13 cellular contexts compared by ENCODE assay signal in the genomic region with DNA sequence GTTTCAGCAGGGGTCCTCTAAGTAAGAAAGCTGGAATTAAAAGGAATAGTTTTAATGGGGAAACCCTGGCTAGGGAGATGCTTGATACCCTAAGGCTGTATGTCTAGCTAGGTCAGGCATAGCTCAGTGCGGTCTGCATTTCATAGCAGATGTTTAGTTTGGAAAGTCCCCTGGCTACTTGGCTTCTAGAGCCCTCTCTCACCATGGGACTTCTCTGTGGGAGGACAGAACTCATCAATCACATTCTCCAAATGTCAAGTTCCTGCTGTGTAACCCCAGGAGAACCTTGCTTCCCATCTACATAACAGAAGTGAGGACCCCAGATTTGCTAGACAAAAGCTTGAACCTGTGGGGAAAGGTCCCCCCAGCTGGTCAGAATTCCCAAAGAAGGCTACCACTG. TPM values are rescaled to one million over a fixed set of nuclear protein-coding genes. Genes with fewer than 3 reads are reported as not detected.
DNase-seq lines count a peak whose midpoint lies in the region; ATAC-seq lines count a peak whose summit lies in the region.
"Had no signal": no experiment of that assay in that cellular context is flagged by ENCODE, and none has a peak within 500 bp of the region (broad histone marks: within the 10 kb centered on the region; RNA-seq: fewer than 3 reads in every experiment).

No MANE protein-coding gene starts in this region.

- no peak overlapping the region for H3K4me3 Mint-ChIP-seq in T-cell
- H3K4me3 Mint-ChIP-seq: activated naive CD8-positive, alpha-beta T cell treated with anti-CD3 and anti-CD28 coated beads, Interleukin-2, amount 50 U/mL, for 24 hours had no signal

- H3K27ac Mint-ChIP-seq in T-cell = no peak overlapping the region
- H3K27ac Mint-ChIP-seq: activated naive CD8-positive, alpha-beta T cell treated with anti-CD3 and anti-CD28 coated beads, Interleukin-2, amount 50 U/mL, for 24 hours had no signal

- H3K27me3 Mint-ChIP-seq in T-cell = no peaks in the 10 kb centered on the region
- H3K27me3 Mint-ChIP-seq: activated naive CD8-positive, alpha-beta T cell treated with anti-CD3 and anti-CD28 coated beads, Interleukin-2, amount 50 U/mL, for 24 hours had no signal

- POLR2A ChIA-PET in T-cell (lab: Charles Lee) = no interaction called here

- no peaks in the 10 kb centered on the region for H3K9me3 Mint-ChIP-seq in T-cell
- H3K9me3 Mint-ChIP-seq: activated naive CD8-positive, alpha-beta T cell treated with anti-CD3 and anti-CD28 coated beads, Interleukin-2, amount 50 U/mL, for 24 hours had no signal

- ATAC-seq in HG02798 (IDR thresholded peaks at IDR 0.05; ENCODE audit: poor library complexity, unreplicated experiment) = peak; percentile 59
- no peak for ATAC-seq in T-cell (replicated peaks in 1 of 4)
- no peak for ATAC-seq in GM21723 (IDR thresholded peaks at IDR 0.05; ENCODE audit: unreplicated experiment)
- no peak for ATAC-seq in GM18909 (IDR thresholded peaks at IDR 0.05; ENCODE audit: poor library complexity, unreplicated experiment)
- ATAC-seq: activated CD4-positive, CD25-positive, alpha-beta regulatory T cell treated with anti-CD3 and anti-CD28 coated beads, Interleukin-2, amount 50 U/mL, for 24 hours; activated naive CD8-positive, alpha-beta T cell treated with anti-CD3 and anti-CD28 coated beads, Interleukin-2, amount 50 U/mL, for 24 hours; mucosa of descending colon had no signal

- peak; percentile 64 for DNase-seq in EH (ENCODE audit: low read depth)
- peak; percentile 75 for DNase-seq in astrocyte of the hippocampus (ENCODE audit: low read depth, low spot score)
- peak; percentile 22 for DNase-seq in kidney glomerular epithelial cell (lab: John Stamatoyannopoulos, UW)
- DNase-seq in T-cell = no peak
- DNase-seq in activated T-cell treated with anti-CD3 and anti-CD28 coated beads, Interleukin-2, amount 50 U/mL, for 48 hours = no peak
- DNase-seq: activated naive CD8-positive, alpha-beta T cell treated with anti-CD3 and anti-CD28 coated beads, Interleukin-2, amount 50 U/mL, for 24 hours; mucosa of descending colon; NCI-H2171; tibial artery had no signal

- peaks cover 10 to 19% (median 14%) of the 10 kb centered on the region in 3 donors for H3K4me1 Mint-ChIP-seq in T-cell

- CTCF ChIA-PET in T-cell (lab: Charles Lee) = interaction anchor here (0.5 to 1.5 kb wide), 4 partner anchors 44 to 162 kb away, joined by 3 to 7 read pairs (median 4); no protein-coding TSS in a partner anchor

- no peaks in the 10 kb centered on the region for H3K36me3 Mint-ChIP-seq in T-cell

RNA-seq across cellular contexts. Expression of a gene that starts 24.0 kb away (rescaled TPM):
- 10 to 100 TPM; 10.4 to 27.6 (median 20.0) TPM for total RNA-seq in T-cell

Comparison
In these comparisons a context has a peak if more than half of its experiments do, and no peak if none do; other contexts are left out.
1. DNase-seq: peak in EH (single experiment), astrocyte of the hippocampus (single experiment) and kidney glomerular epithelial cell (single experiment); none in T-cell (0 of 34) and activated T-cell treated with anti-CD3 and anti-CD28 coated beads, Interleukin-2, amount 50 U/mL, for 48 hours (0 of 2).